ENCODE assay signal across 8 cellular contexts in genomic region chr6:112043032-112044007, GRCh38. TPM values are rescaled to one million over a fixed set of nuclear protein-coding genes. Genes with fewer than 3 reads are reported as not detected.
A peak's percentile ranks its signal among the peaks of the same experiment; 100 is the strongest.
DNase-seq lines count a peak whose midpoint lies in the region; TF ChIP-seq lines count a peak whose summit lies in the region.

No MANE protein-coding gene starts in this region.

- TF ChIP-seq CTCF in HFFc6 (IDR thresholded peaks at IDR 0.05), result peak; percentile 93

- peaks cover 70% of the 10 kb centered on the region for H3K4me1 Mint-ChIP-seq in HFFc6 (ENCODE audit: low read depth)
- peaks cover 39% of the 10 kb centered on the region for H3K4me1 Mint-ChIP-seq in activated naive CD4-positive, alpha-beta T cell treated with anti-CD3 and anti-CD28 coated beads for 36 hours (ENCODE audit: low read depth)

- H3K9me3 ChIP-seq in SJSA1 (replicated peaks), result no peaks in the 10 kb centered on the region

- H3K27ac Mint-ChIP-seq in HFFc6, result peak overlapping the region; percentile 98
- peak overlapping the region; percentile 98 for H3K27ac Mint-ChIP-seq in activated naive CD4-positive, alpha-beta T cell treated with anti-CD3 and anti-CD28 coated beads for 36 hours

- H3K9me3 Mint-ChIP-seq in HFFc6, result no peaks in the 10 kb centered on the region
- H3K9me3 Mint-ChIP-seq in activated naive CD4-positive, alpha-beta T cell treated with anti-CD3 and anti-CD28 coated beads for 36 hours, result no peaks in the 10 kb centered on the region

- no peaks in the 10 kb centered on the region for H3K27me3 ChIP-seq in SJSA1 (replicated peaks)

- H3K36me3 ChIP-seq in SJSA1, result no peaks in the 10 kb centered on the region

- H3K4me3 ChIP-seq in SJSA1, result peak overlapping the region; percentile 43

- H3K27me3 Mint-ChIP-seq in HFFc6 (ENCODE audit: insufficient read depth), result no peaks in the 10 kb centered on the region; the same call in 1 of the 2 replicates
- no peaks in the 10 kb centered on the region for H3K27me3 Mint-ChIP-seq in activated naive CD4-positive, alpha-beta T cell treated with anti-CD3 and anti-CD28 coated beads for 36 hours (ENCODE audit: low read depth)

- peaks cover 17% of the 10 kb centered on the region for H3K4me1 ChIP-seq in SJSA1 (replicated peaks)

- CTCF ChIA-PET in activated naive CD4-positive, alpha-beta T cell treated with anti-CD3 and anti-CD28 coated beads for 36 hours (lab: Charles Lee), result interaction anchor here (0.6 to 9.7 kb wide), 45 partner anchors 8 to 1032 kb away, joined by 3 to 310 read pairs (median 4); partner anchors contain the start of genes CCN6, FAM229B and TUBE1

- DNase-seq in GM03348 (ENCODE audit: low spot score) (peak; percentile 90), HFFc6 (peak; percentile 91), MV-4-11 (lab: John Stamatoyannopoulos, UW) (peak; percentile 77), SJSA1 (ENCODE audit: low read depth in 1 of 2, low spot score in 2 of 2) (peak; percentile 93 to 94), germinal center (ENCODE audit: low spot score) (peak; percentile 90), non-pigmented ciliary epithelial cell (ENCODE audit: low read depth) (peak; percentile 69), superior temporal gyrus (ENCODE audit: extremely low spot score) (peak; percentile 94)
- DNase-seq in activated naive CD4-positive, alpha-beta T cell treated with anti-CD3 and anti-CD28 coated beads for 36 hours, result peak; percentile 94

- H3K4me3 Mint-ChIP-seq in HFFc6, result peak overlapping the region; percentile 97
- H3K4me3 Mint-ChIP-seq in activated naive CD4-positive, alpha-beta T cell treated with anti-CD3 and anti-CD28 coated beads for 36 hours, result peak overlapping the region; percentile 91

- peak overlapping the region; percentile 73 for H3K27ac ChIP-seq in SJSA1

- intact Hi-C loops in activated naive CD4-positive, alpha-beta T cell treated with anti-CD3 and anti-CD28 coated beads for 36 hours (cut with micrococcal nuclease), result loop anchor here (1.0 to 10.0 kb wide), 22 partner anchors 15 to 1029 kb away; partner anchors contain the start of genes FAM229B, FYN, SLC16A10 and TRAF3IP2

- no peaks in the 10 kb centered on the region for H3K36me3 Mint-ChIP-seq in HFFc6 (ENCODE audit: low read depth)
- no peaks in the 10 kb centered on the region for H3K36me3 Mint-ChIP-seq in activated naive CD4-positive, alpha-beta T cell treated with anti-CD3 and anti-CD28 coated beads for 36 hours (ENCODE audit: low read depth)

RNA-seq across cellular contexts. Expression of gene CCN6, which starts 10.6 kb away (rescaled TPM):
- not detected for total RNA-seq in HFFc6 (2021; fragmentation: NEBNext Ultra II Directional; extraction: Animal tissue kit (Norgen Biotek cat#: 25700))
- not detected in 2 replicates for total RNA-seq in SJSA1 (2014; rRNA removed; shearing (Covaris generic))
- total RNA-seq in activated naive CD4-positive, alpha-beta T cell treated with anti-CD3 and anti-CD28 coated beads for 36 hours, result under 1 TPM in 1 of 2 experiments, not detected in 1; 0.21 TPM

RNA-seq across cellular contexts. Expression of gene TUBE1, which starts 44.0 kb away (rescaled TPM):
- total RNA-seq in HFFc6 (2021; fragmentation: NEBNext Ultra II Directional; extraction: Animal tissue kit (Norgen Biotek cat#: 25700)), result 10 to 100 TPM in 5 of 6 experiments, 1 to 10 TPM in 1; 9.8 to 15.5 (median 11.2) TPM
- 14.4 and 18.6 TPM in 2 replicates for total RNA-seq in SJSA1 (2014; rRNA removed; shearing (Covaris generic))
- 10 to 100 TPM; 53.7 to 62.7 TPM for total RNA-seq in activated naive CD4-positive, alpha-beta T cell treated with anti-CD3 and anti-CD28 coated beads for 36 hours

RNA-seq across cellular contexts. Expression of gene FAM229B, which starts 44.1 kb away (rescaled TPM):
- total RNA-seq in HFFc6 (2021; fragmentation: NEBNext Ultra II Directional; extraction: Animal tissue kit (Norgen Biotek cat#: 25700)), result 10 to 100 TPM; 30.2 to 36.2 (median 33.7) TPM
- 13.0 and 25.1 TPM in 2 replicates for total RNA-seq in SJSA1 (2014; rRNA removed; shearing (Covaris generic))
- total RNA-seq in activated naive CD4-positive, alpha-beta T cell treated with anti-CD3 and anti-CD28 coated beads for 36 hours, result 10 to 100 TPM in 1 of 2 experiments, 1 to 10 TPM in 1; 9.5 to 10.2 TPM

Comparison
In these comparisons a context has a peak if more than half of its experiments do, and no peak if none do; other contexts are left out.
1. Peak in every context shown above with its lines: DNase-seq, H3K4me3 ChIP-seq and H3K27ac ChIP-seq.